1 cellular context compared by ENCODE assay signal in genomic region chr6:41247882-41248707, GRCh38.
TF ChIP-seq lines count a peak whose summit lies in the region.

No MANE protein-coding gene starts in this region.

TF ChIP-seq in HepG2, 621 proteins besides CTCF, POLR2A, EP300 and RAD21:
- TF ChIP-seq ZNF550 (CRISPR knock-in tag; IDR thresholded peaks at IDR 0.05; ENCODE audit: borderline replicate concordance) (no peak), GATAD2A (CRISPR knock-in tag; IDR thresholded peaks at IDR 0.05) (no peak), ZNF18 (CRISPR knock-in tag; IDR thresholded peaks at IDR 0.05; ENCODE audit: insufficient replicate concordance) (no peak), PITX1 (CRISPR knock-in tag; IDR thresholded peaks at IDR 0.05) (no peak), CBX5 (CRISPR knock-in tag; IDR thresholded peaks at IDR 0.05; ENCODE audit: borderline replicate concordance) (no peak), ZNF589 (CRISPR knock-in tag; conservative IDR thresholded peaks at IDR 0.05) (no peak), ZNF615 (CRISPR knock-in tag; IDR thresholded peaks at IDR 0.05; ENCODE audit: borderline replicate concordance) (no peak), POGK (CRISPR knock-in tag; conservative IDR thresholded peaks at IDR 0.05) (no peak), CSRNP1 (CRISPR knock-in tag; IDR thresholded peaks at IDR 0.05) (no peak), KLF12 (CRISPR knock-in tag; IDR thresholded peaks at IDR 0.05; ENCODE audit: borderline replicate concordance) (no peak), HNF4A (CRISPR knock-in tag; IDR thresholded peaks at IDR 0.05) (no peak)
